In the genomic region with DNA sequence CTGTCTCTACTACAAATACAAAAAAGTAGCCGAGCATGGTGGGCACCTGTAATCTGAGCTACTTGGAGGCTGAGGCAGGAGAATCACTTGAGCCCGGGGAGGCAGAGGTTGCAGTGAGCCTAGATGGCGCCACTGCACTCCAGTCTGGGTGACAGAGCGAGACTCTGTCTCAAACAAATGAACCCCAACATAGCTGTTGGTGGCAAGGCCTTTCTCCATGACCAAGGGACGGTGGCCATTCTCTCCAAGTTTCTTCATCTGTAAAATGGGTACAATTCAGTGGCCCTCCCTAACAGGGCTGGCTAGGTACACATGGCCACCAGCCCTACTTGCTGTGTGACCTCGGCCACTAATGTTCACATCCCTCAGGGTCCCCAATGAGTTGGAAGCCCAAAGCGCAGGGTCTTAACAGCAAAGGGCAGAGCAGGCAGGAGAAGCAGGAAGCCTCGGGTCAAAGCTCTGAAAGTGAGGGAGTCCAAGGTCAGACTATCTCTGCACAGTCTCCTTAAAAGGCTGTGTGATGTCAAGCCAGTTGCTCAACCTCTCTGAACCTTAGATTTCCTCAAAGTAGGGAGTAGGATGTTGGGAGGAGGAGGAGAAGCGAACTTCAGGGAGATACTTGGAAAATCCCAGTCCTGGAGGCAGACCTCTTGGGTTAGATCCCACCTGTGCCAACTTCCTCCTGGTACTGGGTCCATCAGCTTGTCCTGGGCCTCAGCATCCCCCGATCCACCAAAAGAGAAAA, we compare ENCODE assay signal across 6 cellular contexts. TPM values are rescaled to one million over a fixed set of nuclear protein-coding genes. Genes with fewer than 3 reads are reported as not detected.
DNase-seq lines count a peak whose midpoint lies in the region; FAIRE-seq and TF ChIP-seq lines count a peak whose summit lies in the region.

No MANE protein-coding gene starts in this region.

- no peak overlapping the region for H3K56ac ChIP-seq in H1 (replicated peaks; ENCODE audit: insufficient read length, low read depth, low read length)

- H3K4me2 ChIP-seq in H1 (ENCODE audit: insufficient read depth in 1 of 2, low read depth in 2 of 2, low read length in 2 of 2), result peak overlapping the region; percentile 44 to 71

- H3K4me1 ChIP-seq in H1 (replicated peaks in 1 of 4; ENCODE audit: control insufficient read depth in 3 of 4, insufficient read depth in 4 of 4, low read length in 3 of 4) (peaks cover 4 to 14% (median 10%) of the 10 kb centered on the region in 4 experiments; a peak in 6 of 7 replicates), skeletal muscle tissue (ENCODE audit: control insufficient read depth in 3 of 3, insufficient read depth in 3 of 3, low read length in 3 of 3) (peaks cover 43 to 57% (median 52%) of the 10 kb centered on the region in 3 donors)

- no peak overlapping the region for H3K4ac ChIP-seq in H1 (replicated peaks; ENCODE audit: insufficient read length, low read depth, low read length)

- no peak overlapping the region for H3K23ac ChIP-seq in H1 (ENCODE audit: insufficient read length)

- TF ChIP-seq CTCF in AG09319 (IDR thresholded peaks at IDR 0.05; ENCODE audit: low read depth, low read length) (peak; percentile 25), RWPE1 (conservative IDR thresholded peaks at IDR 0.05; ENCODE audit: low read depth) (no peak; the same call in 1 of the 2 replicates), H1 (IDR thresholded peaks at IDR 0.05; ENCODE audit: control extremely low read depth in 1 of 3, insufficient read depth in 1 of 3, low read depth in 1 of 3, low read length in 3 of 3) (peak; percentile 29 to 57 (median 56); a peak in 3 of 4 replicates)

- peak overlapping the region; percentile 99 for H3K27ac ChIP-seq in RWPE1
- no peak overlapping the region for H3K27ac ChIP-seq in H1 (ENCODE audit: low read depth, low read length)
- H3K27ac ChIP-seq in skeletal muscle tissue (ENCODE audit: low read depth, low read length), result peak overlapping the region; percentile 100

- DNase-seq in AG09319 (ENCODE audit: extremely low read depth, low read depth), result no peak
- DNase-seq in RWPE1 (ENCODE audit: low spot score), result no peak
- DNase-seq in H1 (ENCODE audit: low read depth in 1 of 2, low spot score in 2 of 2), result no peak
- no peak for DNase-seq in NCI-H1048 (lab: John Stamatoyannopoulos, UW)
- no peak for DNase-seq in KG1 (lab: John Stamatoyannopoulos, UW)

- CTCF ChIA-PET in RWPE1 (lab: Yijun Ruan, JAX), result interaction anchor here (0.6 to 3.1 kb wide), 17 partner anchors 14 to 1020 kb away, joined by 3 to 23 read pairs (median 4); a partner anchor contains a TSS
- CTCF ChIA-PET in H1 (lab: Charles Lee; ENCODE audit: partially characterized antibody), result interaction anchor here (0.6 to 13.6 kb wide), 53 partner anchors 8 to 504 kb away, joined by 3 to 242 read pairs (median 7); a partner anchor contains a TSS

- H3K18ac ChIP-seq in H1 (ENCODE audit: extremely low read depth, low read length), result no peak overlapping the region

- TF ChIP-seq EP300 in H1 (IDR thresholded peaks at IDR 0.05; ENCODE audit: borderline replicate concordance in 1 of 2, low read depth in 2 of 2, low read length in 2 of 2), result no peak

- no peak overlapping the region for H2BK15ac ChIP-seq in H1 (ENCODE audit: low read length)

- peaks cover 0 to 28% of the 10 kb centered on the region in 2 experiments; a peak in 3 of 4 replicates for H3K79me2 ChIP-seq in H1 (ENCODE audit: control insufficient read depth in 1 of 2, insufficient read depth in 2 of 2, low read length in 2 of 2)

- peaks cover 10% of the 10 kb centered on the region; the same call in 1 of the 2 replicates for H3K23me2 ChIP-seq in H1 (ENCODE audit: low read depth, low read length)

- H3K9me3 ChIP-seq in H1 (ENCODE audit: insufficient read depth in 2 of 2, low read depth in 1 of 2, low read length in 1 of 2) (no peaks in the 10 kb centered on the region), skeletal muscle tissue (ENCODE audit: control insufficient read depth in 3 of 3, low read length in 3 of 3) (no peaks in the 10 kb centered on the region)

- TF ChIP-seq RAD21 in H1 (IDR thresholded peaks at IDR 0.05 in 1 of 2, conservative IDR thresholded peaks at IDR 0.05 in 1 of 2; ENCODE audit: low read depth in 2 of 2, low read length in 2 of 2), result peak in 1 of 2 experiments; percentile 32; a peak in 1 of 4 replicates

- no peak overlapping the region for H2AK5ac ChIP-seq in H1 (ENCODE audit: low read depth, low read length)

- WGBS in H1 (ENCODE audit: extremely low coverage in 1 of 2, insufficient coverage in 1 of 2, insufficient read length in 1 of 2, insufficient replicate concordance in 2 of 2, low coverage in 1 of 2, low lambda C conversion rate in 2 of 2, missing lambda C conversion rate in 1 of 2), 2 experiments, result 84% methylated on average over 10 of the region's 10 CpGs; no CpG with 5 or more reads in 1 of the 2 experiments

- no peak overlapping the region for H2BK20ac ChIP-seq in H1 (ENCODE audit: low read length)

- H3K27me3 ChIP-seq in H1 (replicated peaks in 1 of 4; ENCODE audit: control insufficient read depth in 3 of 4, extremely low read depth in 1 of 4, insufficient read depth in 3 of 4, low read length in 3 of 4) (no peaks in the 10 kb centered on the region), skeletal muscle tissue (ENCODE audit: control insufficient read depth in 3 of 3, insufficient read depth in 3 of 3, low read length in 3 of 3) (no peaks in the 10 kb centered on the region)

- H3K9ac ChIP-seq in H1 (replicated peaks in 1 of 4; ENCODE audit: extremely low read depth in 1 of 4, low read depth in 3 of 4, low read length in 3 of 4) (peak overlapping the region in 2 of 4 experiments; percentile 60 to 63; a peak in 4 of 7 replicates), skeletal muscle tissue (ENCODE audit: low read depth in 1 of 3, low read length in 3 of 3) (peak overlapping the region; percentile 100)

- no peak overlapping the region for H2BK5ac ChIP-seq in H1 (ENCODE audit: low read depth, low read length)

- H3K4me3 ChIP-seq in H1 (ENCODE audit: extremely low read depth in 1 of 4, insufficient read depth in 2 of 4, low read depth in 3 of 4, low read length in 4 of 4), result peak overlapping the region; percentile 44 to 95 (median 89); a peak in 7 of 8 replicates
- H3K4me3 ChIP-seq in skeletal muscle tissue (ENCODE audit: low read length in 3 of 3), result peak overlapping the region; percentile 94 to 100 (median 100)

- POLR2A ChIA-PET in RWPE1 (lab: Yijun Ruan, JAX; ENCODE audit: low non-redundant PET) (interaction anchor here (0.6 to 5.0 kb wide), 2 partner anchors 43 to 126 kb away, joined by 4 to 40 read pairs; a partner anchor contains a TSS), H1 (lab: Charles Lee; ENCODE audit: partially characterized antibody) (interaction anchor here (0.5 to 10.3 kb wide), 21 partner anchors 9 to 395 kb away, joined by 3 to 237 read pairs (median 15); a partner anchor contains a TSS)

- no peak overlapping the region for H2AFZ ChIP-seq in H1 (ENCODE audit: low read length)

- H2BK12ac ChIP-seq in H1 (ENCODE audit: low read depth, low read length), result no peak overlapping the region

- peaks cover 0 to 5% (median 3%) of the 10 kb centered on the region in 4 experiments; a peak in 3 of 8 replicates for H3K36me3 ChIP-seq in H1 (ENCODE audit: control insufficient read depth in 2 of 4, insufficient read depth in 4 of 4, low read length in 3 of 4)
- H3K36me3 ChIP-seq in skeletal muscle tissue (ENCODE audit: control insufficient read depth in 3 of 3, insufficient read depth in 3 of 3, low read length in 3 of 3), result peaks cover 11 to 15% (median 14%) of the 10 kb centered on the region in 3 donors

- H3K14ac ChIP-seq in H1 (ENCODE audit: insufficient read length), result no peak overlapping the region

- H2BK120ac ChIP-seq in H1 (replicated peaks; ENCODE audit: low read depth, low read length), result no peak overlapping the region

- no peak for FAIRE-seq in H1 (lab: Jason Lieb, UNC)

- H4K8ac ChIP-seq in H1 (ENCODE audit: extremely low read depth, insufficient read depth, low read length), result no peak overlapping the region

- peaks cover 16% of the 10 kb centered on the region; the same call in 1 of the 2 replicates for H3K79me1 ChIP-seq in H1 (ENCODE audit: low read depth, low read length)

- peaks cover 9 to 24% of the 10 kb centered on the region in 2 experiments for H4K20me1 ChIP-seq in H1 (replicated peaks in 1 of 2; ENCODE audit: control insufficient read depth in 1 of 2, insufficient read depth in 2 of 2, low read length in 2 of 2)

- no peak overlapping the region for H4K91ac ChIP-seq in H1 (replicated peaks; ENCODE audit: insufficient read length, low read length)

- H4K5ac ChIP-seq in H1 (ENCODE audit: insufficient read length, low read depth, low read length), result no peak overlapping the region

- TF ChIP-seq POLR2A in H1 (IDR thresholded peaks at IDR 0.05; ENCODE audit: control extremely low read depth in 1 of 2, low read depth in 2 of 2, low read length in 2 of 2), result peak; percentile 30 to 52; a peak in 2 of 3 replicates

RNA-seq across cellular contexts. Expression of a gene that starts 2.7 kb away (rescaled TPM):
- 77.5 and 95.8 TPM in 2 replicates for total RNA-seq in H1 (2021; fragmentation: NEBNext Ultra II Directional; extraction: Animal tissue kit (Norgen Biotek cat#: 25700))
- 54.0 and 64.4 TPM in 2 replicates for polyA plus RNA-seq in H1 (2011; rRNA removed)
- polyA plus RNA-seq in H1 (2011; cell fraction: cytosol; rRNA removed), result 88.8 TPM
- 97.7 TPM for polyA plus RNA-seq in H1 (2011; cell fraction: nucleus; rRNA removed)
- polyA plus RNA-seq in H1 (2012, experiment 1 of 2), result 15.6 to 62.2 TPM (median 61.4 TPM) in 4 replicates
- 20.8 TPM for polyA plus RNA-seq in H1 (2012, experiment 2 of 2)
- polyA plus RNA-seq in H1 (2013, experiment 1 of 2), result 45.5 TPM
- 50.7 TPM for polyA plus RNA-seq in H1 (2013, experiment 2 of 2)
- 21.2 and 23.0 TPM in 2 replicates for polyA minus RNA-seq in H1 (2011; rRNA and poly(A)+ RNA removed)
- 115 TPM for polyA minus RNA-seq in H1 (2011; cell fraction: cytosol; rRNA and poly(A)+ RNA removed)
- polyA minus RNA-seq in H1 (2011; cell fraction: nucleus; rRNA and poly(A)+ RNA removed), result 188 TPM
- 111 TPM for total RNA-seq in skeletal muscle tissue

RNA-seq across cellular contexts. Expression of a gene that starts 4.4 kb away (rescaled TPM):
- total RNA-seq in H1 (2021; fragmentation: NEBNext Ultra II Directional; extraction: Animal tissue kit (Norgen Biotek cat#: 25700)), result 0.31 and 1.0 TPM in 2 replicates
- 0.36 and 0.82 TPM in 2 replicates for polyA plus RNA-seq in H1 (2011; rRNA removed)
- polyA plus RNA-seq in H1 (2011; cell fraction: cytosol; rRNA removed), result 0.45 TPM
- polyA plus RNA-seq in H1 (2011; cell fraction: nucleus; rRNA removed), result 4.0 TPM
- polyA plus RNA-seq in H1 (2012, experiment 1 of 2), result 0.22 to 0.46 TPM (median 0.31 TPM) in 4 replicates
- 0.18 TPM for polyA plus RNA-seq in H1 (2012, experiment 2 of 2)
- 0.12 TPM for polyA plus RNA-seq in H1 (2013, experiment 1 of 2)
- polyA plus RNA-seq in H1 (2013, experiment 2 of 2), result 0.15 TPM
- polyA minus RNA-seq in H1 (2011; rRNA and poly(A)+ RNA removed), result 0.98 and 1.9 TPM in 2 replicates
- 0.51 TPM for polyA minus RNA-seq in H1 (2011; cell fraction: cytosol; rRNA and poly(A)+ RNA removed)
- 3.5 TPM for polyA minus RNA-seq in H1 (2011; cell fraction: nucleus; rRNA and poly(A)+ RNA removed)
- total RNA-seq in skeletal muscle tissue, result 0.52 TPM

RNA-seq across cellular contexts. Expression of a gene that starts 44.2 kb away (rescaled TPM):
- 319 and 344 TPM in 2 replicates for total RNA-seq in H1 (2021; fragmentation: NEBNext Ultra II Directional; extraction: Animal tissue kit (Norgen Biotek cat#: 25700))
- polyA plus RNA-seq in H1 (2011; rRNA removed), result 302 and 380 TPM in 2 replicates
- 472 TPM for polyA plus RNA-seq in H1 (2011; cell fraction: cytosol; rRNA removed)
- 307 TPM for polyA plus RNA-seq in H1 (2011; cell fraction: nucleus; rRNA removed)
- 245 to 329 TPM (median 314 TPM) in 4 replicates for polyA plus RNA-seq in H1 (2012, experiment 1 of 2)
- polyA plus RNA-seq in H1 (2012, experiment 2 of 2), result 316 TPM
- polyA plus RNA-seq in H1 (2013, experiment 1 of 2), result 312 TPM
- 316 TPM for polyA plus RNA-seq in H1 (2013, experiment 2 of 2)
- polyA minus RNA-seq in H1 (2011; rRNA and poly(A)+ RNA removed), result 47.1 and 48.2 TPM in 2 replicates
- 90.1 TPM for polyA minus RNA-seq in H1 (2011; cell fraction: cytosol; rRNA and poly(A)+ RNA removed)
- polyA minus RNA-seq in H1 (2011; cell fraction: nucleus; rRNA and poly(A)+ RNA removed), result 101 TPM
- total RNA-seq in skeletal muscle tissue, result 119 TPM

RNA-seq across cellular contexts. Expression of a gene that starts 52.5 kb away (rescaled TPM):
- total RNA-seq in H1 (2021; fragmentation: NEBNext Ultra II Directional; extraction: Animal tissue kit (Norgen Biotek cat#: 25700)), result 2.3 and 2.7 TPM in 2 replicates
- 3.1 and 3.7 TPM in 2 replicates for polyA plus RNA-seq in H1 (2011; rRNA removed)
- polyA plus RNA-seq in H1 (2011; cell fraction: cytosol; rRNA removed), result 4.7 TPM
- 10.8 TPM for polyA plus RNA-seq in H1 (2011; cell fraction: nucleus; rRNA removed)
- 1.8 to 3.1 TPM (median 2.3 TPM) in 4 replicates for polyA plus RNA-seq in H1 (2012, experiment 1 of 2)
- 1.1 TPM for polyA plus RNA-seq in H1 (2012, experiment 2 of 2)
- 0.71 TPM for polyA plus RNA-seq in H1 (2013, experiment 1 of 2)
- 0.85 TPM for polyA plus RNA-seq in H1 (2013, experiment 2 of 2)
- 2.6 and 5.2 TPM in 2 replicates for polyA minus RNA-seq in H1 (2011; rRNA and poly(A)+ RNA removed)
- 3.2 TPM for polyA minus RNA-seq in H1 (2011; cell fraction: cytosol; rRNA and poly(A)+ RNA removed)
- polyA minus RNA-seq in H1 (2011; cell fraction: nucleus; rRNA and poly(A)+ RNA removed), result 8.1 TPM
- total RNA-seq in skeletal muscle tissue, result 2.1 TPM
